Comparison of ENCODE assay signal across 20 cellular contexts in genomic region chr4:87130482-87130881, GRCh38.
"Had no signal": no experiment of that assay in that cellular context is flagged by ENCODE, and none has a peak within 500 bp of the region (broad histone marks: within the 10 kb centered on the region; RNA-seq: fewer than 3 reads in every experiment).

No MANE protein-coding gene starts in this region.

- H3K27ac ChIP-seq: colonic mucosa, foreskin keratinocyte, heart left ventricle, pancreas, right lobe of liver, suprapubic skin, tibial artery, vagina had no signal

- H3K27me3 ChIP-seq: colonic mucosa, foreskin keratinocyte, heart left ventricle, pancreas, right lobe of liver, suprapubic skin, tibial artery, upper lobe of right lung, vagina had no signal

- H3K4me1 Mint-ChIP-seq: memory B cell had no signal

- H3K27ac Mint-ChIP-seq: memory B cell; mesothelial cell of epicardium; progenitor cell of endocrine pancreas; stimulated activated effector memory CD8-positive, alpha-beta T cell treated with anti-CD3 and anti-CD28 coated beads, Interleukin-12 subunit alpha, Interleukin-12 subunit beta, amount 100 ng/mL, for 72 hours had no signal

- H3K9me3 ChIP-seq: colonic mucosa, heart left ventricle, pancreas, right lobe of liver, suprapubic skin, tibial artery, upper lobe of right lung, vagina had no signal

- H3K4me3 ChIP-seq: colonic mucosa, heart left ventricle, pancreas, right lobe of liver, suprapubic skin, tibial artery, upper lobe of right lung, vagina had no signal

- DNase-seq: colonic mucosa; dermis blood vessel endothelial cell; foreskin keratinocyte; heart left ventricle; occipital lobe; pancreas; right lobe of liver; stimulated activated CD4-positive, alpha-beta T cell treated with anti-CD3 and anti-CD28 coated beads, Interleukin-4, amount 100 ng/mL, for 1 hour; stimulated activated CD8-positive, alpha-beta memory T cell treated with anti-CD3 and anti-CD28 coated beads, Interleukin-4, amount 100 ng/mL, for 48 hours; stimulated activated naive CD8-positive, alpha-beta T cell treated with anti-CD3 and anti-CD28 coated beads, Interleukin-15, Interleukin-2, amounts not matched to agents 100 U/mL and 50 U/mL, for 24 hours; tibial artery; upper lobe of right lung had no signal

- ATAC-seq: foreskin keratinocyte; heart left ventricle; left lobe of liver; pancreas; right lobe of liver; stimulated activated effector memory CD8-positive, alpha-beta T cell treated with anti-CD3 and anti-CD28 coated beads, Interleukin-12 subunit alpha, Interleukin-12 subunit beta, amount 100 ng/mL, for 72 hours; stimulated activated naive CD8-positive, alpha-beta T cell treated with anti-CD3 and anti-CD28 coated beads, Interleukin-15, Interleukin-2, amounts not matched to agents 100 U/mL and 50 U/mL, for 24 hours had no signal

- H3K27me3 Mint-ChIP-seq: memory B cell, progenitor cell of endocrine pancreas had no signal

- H3K9me3 Mint-ChIP-seq: memory B cell; mesothelial cell of epicardium; nephron; stimulated activated effector memory CD8-positive, alpha-beta T cell treated with anti-CD3 and anti-CD28 coated beads, Interleukin-12 subunit alpha, Interleukin-12 subunit beta, amount 100 ng/mL, for 72 hours had no signal

- H3K4me1 ChIP-seq: colonic mucosa, foreskin keratinocyte, pancreas, suprapubic skin, upper lobe of right lung, vagina had no signal

- H3K4me3 Mint-ChIP-seq: memory B cell; mesothelial cell of epicardium; nephron; stimulated activated effector memory CD8-positive, alpha-beta T cell treated with anti-CD3 and anti-CD28 coated beads, Interleukin-12 subunit alpha, Interleukin-12 subunit beta, amount 100 ng/mL, for 72 hours had no signal
